Comparison of ENCODE assay signal across 8 cellular contexts in the genomic region with DNA sequence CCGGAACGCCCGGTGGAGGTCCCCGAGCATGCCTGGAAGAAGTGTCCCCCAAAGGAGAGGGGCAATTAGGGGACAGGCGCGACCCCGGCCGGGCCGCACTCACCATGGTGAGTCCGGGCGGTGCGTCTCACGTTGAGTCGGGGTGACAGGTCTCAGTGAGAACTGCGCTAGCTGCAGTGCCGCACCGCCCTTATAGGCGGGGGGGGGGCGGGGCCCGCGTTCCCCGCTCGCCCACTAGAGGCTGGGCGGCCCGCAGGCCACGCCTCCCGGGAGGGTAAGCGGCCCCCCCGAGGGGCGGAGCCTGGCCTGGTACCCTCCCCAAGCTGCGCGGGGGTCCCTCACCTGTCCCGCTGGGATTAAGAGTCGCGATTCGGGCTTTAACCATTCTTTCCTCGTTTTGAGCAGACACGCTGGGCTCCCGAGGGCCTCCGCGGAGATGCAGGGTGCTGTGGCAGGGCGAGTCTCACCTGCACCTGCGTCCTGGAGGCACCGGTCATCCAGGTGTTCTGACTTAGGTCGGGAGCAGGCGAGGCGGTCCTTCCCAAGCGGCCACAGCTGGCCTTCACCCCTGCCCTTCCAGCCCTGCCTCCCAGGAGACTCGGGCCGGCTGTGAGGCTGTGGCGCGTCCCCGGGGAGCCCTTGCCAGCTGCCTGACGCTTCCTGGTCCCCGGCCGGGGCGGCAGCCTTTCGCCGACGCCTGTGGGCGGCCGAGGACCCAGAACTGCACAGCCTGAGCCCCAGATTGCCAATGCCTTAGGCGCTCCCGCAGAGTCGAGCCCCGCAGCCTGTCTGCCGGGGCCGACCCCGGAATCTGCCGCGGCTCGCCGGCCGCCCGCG. TPM values are rescaled to one million over a fixed set of nuclear protein-coding genes. Genes with fewer than 3 reads are reported as not detected.
DNase-seq lines count a peak whose midpoint lies in the region; ATAC-seq, FAIRE-seq and TF ChIP-seq lines count a peak whose summit lies in the region.

Gene TUBA4A, minus strand, starts transcription at position 166 of the 837 bp plus-strand sequence. Its CDS starts 60 bp downstream, at position 106.

- WGBS in A549 (ENCODE audit: missing lambda C conversion rate), result 2% methylated on average over 7 of the region's 76 CpGs

- H3K4me1 ChIP-seq in A549, result peaks cover 37% of the 10 kb centered on the region

- TF ChIP-seq CTCF in A549 (IDR thresholded peaks at IDR 0.05), result no peak

- CTCF ChIA-PET in A549 (lab: Yijun Ruan, JAX), result interaction anchor here (0.9 to 12.6 kb wide), 8 partner anchors 9 to 256 kb away, joined by 3 to 241 read pairs (median 6); partner anchors contain the start of genes ANKZF1, ATG9A, DNAJB2 and GLB1L

- TF ChIP-seq RAD21 in A549 (conservative IDR thresholded peaks at IDR 0.05 in 1 of 2, IDR thresholded peaks at IDR 0.05 in 1 of 2), result no peak

- POLR2A ChIA-PET in A549 (lab: Yijun Ruan, JAX), result interaction anchor here (0.8 to 4.5 kb wide), 8 partner anchors 9 to 77 kb away, joined by 3 to 65 read pairs (median 6); partner anchors contain the start of genes ANKZF1, ATG9A, CNPPD1 and DNAJB2

- peak within 1 kb of the TSS; percentile 90 for H3K27ac ChIP-seq in A549
- H3K27ac ChIP-seq in layer of hippocampus (ENCODE audit: low read depth, low read length), result peak within 1 kb of the TSS; percentile 62

- H3K9me3 ChIP-seq in A549, result no peaks in the 10 kb centered on the region

- H3K27me3 ChIP-seq in layer of hippocampus (ENCODE audit: control insufficient read depth, insufficient read depth, low read length), result no peaks in the 10 kb centered on the region

- peak within 1 kb of the TSS; percentile 96 for H3K4me2 ChIP-seq in A549

- peak; percentile 99 for TF ChIP-seq POLR2A in A549 (IDR thresholded peaks at IDR 0.05; ENCODE audit: low read length)

- FAIRE-seq in A549 (lab: Jason Lieb, UNC), result no peak

- DNase-seq in A549 (ENCODE audit: low read depth in 1 of 2, low spot score in 1 of 2) (peak; percentile 81 to 83), NCI-H446 treated with DMSO at 0.1 percent for 48 hours (lab: John Stamatoyannopoulos, UW) (peak; percentile 47), cerebellar nuclear complex (lab: John Stamatoyannopoulos, UW) (peak; percentile 45 to 78)
- peak; percentile 85 to 89 for DNase-seq in activated CD4-positive, alpha-beta T cell treated with anti-CD3 and anti-CD28 coated beads for 24 hours (ENCODE audit: low read depth in 2 of 2)
- peak; percentile 74 to 92 (median 83) for DNase-seq in stimulated activated CD4-positive, alpha-beta T cell treated with anti-CD3 and anti-CD28 coated beads, Interleukin-1b, Interleukin-23, amount 100 ng/mL, for 24 hours (ENCODE audit: low read depth in 4 of 4, low spot score in 1 of 4)

- peak within 1 kb of the TSS; percentile 71 for H3K4me3 ChIP-seq in A549

- no peak for TF ChIP-seq EP300 in A549 (IDR thresholded peaks at IDR 0.05)

- peak; percentile 62 to 82 for ATAC-seq in A549
- peak; percentile 30 for ATAC-seq in GM18861 (IDR thresholded peaks at IDR 0.05; ENCODE audit: unreplicated experiment)
- peak; percentile 43 for ATAC-seq in HG03066 (IDR thresholded peaks at IDR 0.05; ENCODE audit: low read depth, unreplicated experiment)

TF ChIP-seq in A549, 52 proteins besides CTCF, POLR2A, EP300 and RAD21 (continues in another document):
- TF ChIP-seq, protein P1, sequence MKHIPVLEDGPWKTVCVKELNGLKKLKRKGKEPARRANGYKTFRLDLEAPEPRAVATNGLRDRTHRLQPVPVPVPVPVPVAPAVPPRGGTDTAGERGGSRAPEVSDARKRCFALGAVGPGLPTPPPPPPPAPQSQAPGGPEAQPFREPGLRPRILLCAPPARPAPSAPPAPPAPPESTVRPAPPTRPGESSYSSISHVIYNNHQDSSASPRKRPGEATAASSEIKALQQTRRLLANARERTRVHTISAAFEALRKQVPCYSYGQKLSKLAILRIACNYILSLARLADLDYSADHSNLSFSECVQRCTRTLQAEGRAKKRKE (CRISPR knock-in tag; IDR thresholded peaks at IDR 0.05; ENCODE audit: low read depth), result no peak
- TF ChIP-seq TP53 (CRISPR knock-in tag; IDR thresholded peaks at IDR 0.05) (no peak), NPAS2 (CRISPR knock-in tag; IDR thresholded peaks at IDR 0.05; ENCODE audit: borderline replicate concordance) (no peak), ESRRA (IDR thresholded peaks at IDR 0.05; ENCODE audit: borderline replicate concordance, low read length) (no peak), FOSL2 (IDR thresholded peaks at IDR 0.05) (no peak), FOSL2 (CRISPR knock-in tag; IDR thresholded peaks at IDR 0.05) (no peak), CBX2 (IDR thresholded peaks at IDR 0.05; ENCODE audit: borderline replicate concordance, low read depth) (no peak), ELK1 (IDR thresholded peaks at IDR 0.05; ENCODE audit: low read depth, low read length) (no peak), FOSB (CRISPR knock-in tag; IDR thresholded peaks at IDR 0.05) (no peak), CBX8 (IDR thresholded peaks at IDR 0.05) (no peak), RFX5 (IDR thresholded peaks at IDR 0.05) (no peak), JUNB (IDR thresholded peaks at IDR 0.05) (no peak), MAFK (IDR thresholded peaks at IDR 0.05; ENCODE audit: partially characterized antibody) (no peak), HES2 (IDR thresholded peaks at IDR 0.05) (no peak), MAZ (IDR thresholded peaks at IDR 0.05; ENCODE audit: borderline replicate concordance, low read depth, low read length) (no peak), KDM5A (IDR thresholded peaks at IDR 0.05) (no peak), ZNF302 (CRISPR knock-in tag; IDR thresholded peaks at IDR 0.05) (no peak), USF2 (IDR thresholded peaks at IDR 0.05) (no peak), HOXB5 (CRISPR knock-in tag; IDR thresholded peaks at IDR 0.05) (no peak), PBX3 (IDR thresholded peaks at IDR 0.05) (no peak; the same call in 1 of the 2 replicates), CHD2 (IDR thresholded peaks at IDR 0.05; ENCODE audit: low read length, partially characterized antibody) (no peak), FOXS1 (CRISPR knock-in tag; IDR thresholded peaks at IDR 0.05) (no peak), GATA3 (IDR thresholded peaks at IDR 0.05; ENCODE audit: borderline replicate concordance) (0 out of 2 replicates have a peak, but pooled peaks have one; percentile 17), NFE2L2 (conservative IDR thresholded peaks at IDR 0.05; ENCODE audit: low read length) (no peak), CHD4 (IDR thresholded peaks at IDR 0.05; ENCODE audit: borderline replicate concordance) (no peak), HOXA7 (CRISPR knock-in tag; IDR thresholded peaks at IDR 0.05) (no peak), MYC (IDR thresholded peaks at IDR 0.05; ENCODE audit: borderline replicate concordance, low read length) (no peak), JUN (IDR thresholded peaks at IDR 0.05) (peak; percentile 60 to 81; a peak in 3 of 5 replicates), POLR2AphosphoS2 (conservative IDR thresholded peaks at IDR 0.05; ENCODE audit: low read length) (no peak), BHLHE40 (IDR thresholded peaks at IDR 0.05; ENCODE audit: low read depth, low read length) (no peak)
- TF ChIP-seq, protein P2, sequence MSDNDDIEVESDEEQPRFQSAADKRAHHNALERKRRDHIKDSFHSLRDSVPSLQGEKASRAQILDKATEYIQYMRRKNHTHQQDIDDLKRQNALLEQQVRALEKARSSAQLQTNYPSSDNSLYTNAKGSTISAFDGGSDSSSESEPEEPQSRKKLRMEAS (IDR thresholded peaks at IDR 0.05), result peak; percentile 10; the same call in 1 of the 2 replicates

RNA-seq across cellular contexts. Expression of gene TUBA4A, which starts in this region (rescaled TPM):
- polyA plus RNA-seq in A549 (2011; rRNA removed) (222 and 251 TPM in 2 replicates), A549 (2017; fragmentation: RNase III; extraction: RNeasy Plus Mini Kit Qiagen cat#74134 plus additional on column Dnase treatment) (450 to 495 TPM (median 462 TPM) in 3 replicates)
- polyA plus RNA-seq in A549 (2012; cell fraction: cytosol; rRNA removed), result 659 and 665 TPM in 2 replicates
- polyA plus RNA-seq in A549 (2012; cell fraction: nucleus; rRNA removed), result 919 and 1,052 TPM in 2 replicates
- 153 and 170 TPM in 2 replicates for polyA minus RNA-seq in A549 (2011; rRNA and poly(A)+ RNA removed)

Comparison
In these comparisons a context has a peak if more than half of its experiments do, and no peak if none do; other contexts are left out.
1. Peak in every context shown above with its lines: DNase-seq, ATAC-seq, H3K4me3 ChIP-seq and H3K27ac ChIP-seq.